Comparison of ENCODE assay signal across 1 cellular context in genomic region chr17:82345151-82345976, GRCh38.
TF ChIP-seq lines count a peak whose summit lies in the region.

No MANE protein-coding gene starts in this region.

TF ChIP-seq in K562, 482 proteins besides CTCF, POLR2A, EP300 and RAD21 (continued from another document and continues in another):
- peak; percentile 47; the same call in 1 of the 2 replicates for TF ChIP-seq ETS1 (conservative IDR thresholded peaks at IDR 0.05; ENCODE audit: control insufficient read depth, low read depth, low read length)
- peak; percentile 86 for TF ChIP-seq NCOA1 (IDR thresholded peaks at IDR 0.05; ENCODE audit: low read depth)
- TF ChIP-seq ADNP (tag; IDR thresholded peaks at IDR 0.05), result no peak
- TF ChIP-seq NR4A1 (CRISPR knock-in tag; IDR thresholded peaks at IDR 0.05), result peak; percentile 8; the same call in 1 of the 2 replicates
- TF ChIP-seq NR4A1 (tag; IDR thresholded peaks at IDR 0.05), result peak; percentile 97
- no peak for TF ChIP-seq RFX1 (IDR thresholded peaks at IDR 0.05)
- TF ChIP-seq ZNF830 (CRISPR knock-in tag; IDR thresholded peaks at IDR 0.05), result 0 out of 2 replicates have a peak, but pooled peaks have one; percentile 17
- TF ChIP-seq MAFF (IDR thresholded peaks at IDR 0.05; ENCODE audit: low read length), result peak; percentile 78
- TF ChIP-seq HMBOX1 (IDR thresholded peaks at IDR 0.05), result peak; percentile 100
- TF ChIP-seq UBTF (IDR thresholded peaks at IDR 0.05; ENCODE audit: borderline replicate concordance in 1 of 2, low read depth in 2 of 2, low read length in 2 of 2), result peak in 1 of 2 experiments; percentile 81; a peak in 3 of 4 replicates
- peak; percentile 62; the same call in 1 of the 2 replicates for TF ChIP-seq ZBED1 (IDR thresholded peaks at IDR 0.05)
- TF ChIP-seq E2F1 (CRISPR knock-in tag; IDR thresholded peaks at IDR 0.05), result no peak
- TF ChIP-seq CBX3 (IDR thresholded peaks at IDR 0.05; ENCODE audit: borderline replicate concordance in 1 of 2, low read length in 2 of 2), result peak in 1 of 2 experiments; percentile 78; a peak in 1 of 3 replicates
- TF ChIP-seq IFI16 (CRISPR knock-in tag; IDR thresholded peaks at IDR 0.05), result peak; percentile 56; the same call in 1 of the 2 replicates
- no peak for TF ChIP-seq KAT7 (CRISPR knock-in tag; IDR thresholded peaks at IDR 0.05; ENCODE audit: borderline replicate concordance)
- TF ChIP-seq TFAP4 (CRISPR knock-in tag; IDR thresholded peaks at IDR 0.05; ENCODE audit: borderline replicate concordance), result peak; percentile 83
- TF ChIP-seq NKRF (IDR thresholded peaks at IDR 0.05; ENCODE audit: borderline replicate concordance), result peak; percentile 67; the same call in 1 of the 2 replicates
- no peak for TF ChIP-seq ESRRB (CRISPR knock-in tag; IDR thresholded peaks at IDR 0.05; ENCODE audit: borderline replicate concordance)
- no peak; the same call in 1 of the 2 replicates for TF ChIP-seq ATF4 (CRISPR knock-in tag; IDR thresholded peaks at IDR 0.05)
- TF ChIP-seq RBM34 (IDR thresholded peaks at IDR 0.05; ENCODE audit: borderline replicate concordance, insufficient read depth, low read length), result no peak
- TF ChIP-seq MECOM (CRISPR knock-in tag; IDR thresholded peaks at IDR 0.05), result peak; percentile 91
- no peak for TF ChIP-seq ZNF143 (CRISPR knock-in tag; IDR thresholded peaks at IDR 0.05)
- TF ChIP-seq KHSRP (IDR thresholded peaks at IDR 0.05), result peak; percentile 68; the same call in 1 of the 2 replicates
- TF ChIP-seq TFAM (CRISPR knock-in tag; conservative IDR thresholded peaks at IDR 0.05), result no peak
- TF ChIP-seq KDM1A (IDR thresholded peaks at IDR 0.05), result peak; percentile 79 to 90
- TF ChIP-seq PURB (CRISPR knock-in tag; IDR thresholded peaks at IDR 0.05; ENCODE audit: low read depth), result no peak
- TF ChIP-seq LEF1 (IDR thresholded peaks at IDR 0.05), result peak; percentile 94; the same call in 1 of the 2 replicates
- 0 out of 2 replicates have a peak, but pooled peaks have one; percentile 19 for TF ChIP-seq PTRF (tag; IDR thresholded peaks at IDR 0.05)
- peak; percentile 68; the same call in 1 of the 2 replicates for TF ChIP-seq ATF6 (CRISPR knock-in tag; IDR thresholded peaks at IDR 0.05)
- no peak; the same call in 1 of the 2 replicates for TF ChIP-seq CGGBP1 (CRISPR knock-in tag; IDR thresholded peaks at IDR 0.05)
- TF ChIP-seq ZNF146 (CRISPR knock-in tag; IDR thresholded peaks at IDR 0.05; ENCODE audit: unreplicated experiment), result no peak
- TF ChIP-seq E2F4 (CRISPR knock-in tag; IDR thresholded peaks at IDR 0.05; ENCODE audit: low read depth), result no peak
- TF ChIP-seq SREBF1 (IDR thresholded peaks at IDR 0.05; ENCODE audit: borderline replicate concordance, low read depth, low read length), result no peak
- TF ChIP-seq ZNF165 (CRISPR knock-in tag; IDR thresholded peaks at IDR 0.05; ENCODE audit: borderline replicate concordance), result no peak
- peak; percentile 93 for TF ChIP-seq ZBTB17 (CRISPR knock-in tag; IDR thresholded peaks at IDR 0.05)
- 0 out of 2 replicates have a peak, but pooled peaks have one; percentile 79 for TF ChIP-seq FOXK1 (CRISPR knock-in tag; IDR thresholded peaks at IDR 0.05; ENCODE audit: borderline replicate concordance)
- peak; percentile 86 for TF ChIP-seq JUND (IDR thresholded peaks at IDR 0.05; ENCODE audit: borderline replicate concordance, low read depth, low read length)
- peak; percentile 77; the same call in 2 of the 3 replicates for TF ChIP-seq JUND (tag; IDR thresholded peaks at IDR 0.05; ENCODE audit: borderline replicate concordance, low read depth, low read length)
- TF ChIP-seq IRF2 (CRISPR knock-in tag; IDR thresholded peaks at IDR 0.05), result no peak
- no peak for TF ChIP-seq POLR3A (IDR thresholded peaks at IDR 0.05; ENCODE audit: borderline replicate concordance, extremely low read depth, insufficient read depth, insufficient read length)
- no peak for TF ChIP-seq ZBTB8A (IDR thresholded peaks at IDR 0.05; ENCODE audit: partially characterized antibody)
- peak; percentile 98 for TF ChIP-seq TCF3 (CRISPR knock-in tag; IDR thresholded peaks at IDR 0.05)
- TF ChIP-seq ERF (CRISPR knock-in tag; IDR thresholded peaks at IDR 0.05), result peak; percentile 75
- TF ChIP-seq RCOR1 (IDR thresholded peaks at IDR 0.05; ENCODE audit: borderline replicate concordance in 1 of 2, low read depth in 2 of 2, low read length in 2 of 2), result peak in 1 of 2 experiments; percentile 84; a peak in 3 of 4 replicates
- no peak for TF ChIP-seq PTBP1 (IDR thresholded peaks at IDR 0.05; ENCODE audit: low read depth, low read length)
- TF ChIP-seq CREBBP (IDR thresholded peaks at IDR 0.05; ENCODE audit: low read depth, low read length), result no peak
- no peak for TF ChIP-seq MCM7 (IDR thresholded peaks at IDR 0.05)
- no peak for TF ChIP-seq SUPT5H (IDR thresholded peaks at IDR 0.05)
- no peak for TF ChIP-seq CHCHD3 (CRISPR knock-in tag; IDR thresholded peaks at IDR 0.05)
- TF ChIP-seq NFRKB (IDR thresholded peaks at IDR 0.05; ENCODE audit: low read depth), result peak; percentile 94
- TF ChIP-seq CBX2 (IDR thresholded peaks at IDR 0.05; ENCODE audit: insufficient read depth, low read length, poor library complexity, severe bottlenecking), result no peak
- TF ChIP-seq TRIM28 (IDR thresholded peaks at IDR 0.05), result peak; percentile 57
- TF ChIP-seq CXXC5 (CRISPR knock-in tag; IDR thresholded peaks at IDR 0.05), result peak; percentile 98
- TF ChIP-seq E2F3 (CRISPR knock-in tag; IDR thresholded peaks at IDR 0.05), result 0 out of 2 replicates have a peak, but pooled peaks have one; percentile 23
- no peak for TF ChIP-seq CBFB (CRISPR knock-in tag; IDR thresholded peaks at IDR 0.05)
- peak; percentile 97 for TF ChIP-seq SMARCE1 (IDR thresholded peaks at IDR 0.05)
- TF ChIP-seq ELK3 (CRISPR knock-in tag; IDR thresholded peaks at IDR 0.05), result no peak
- TF ChIP-seq TCF7L2 (IDR thresholded peaks at IDR 0.05; ENCODE audit: low read depth, low read length), result no peak
- TF ChIP-seq ZKSCAN1 (IDR thresholded peaks at IDR 0.05; ENCODE audit: low read depth, low read length), result 0 out of 2 replicates have a peak, but pooled peaks have one; percentile 19
